In the genomic region with DNA sequence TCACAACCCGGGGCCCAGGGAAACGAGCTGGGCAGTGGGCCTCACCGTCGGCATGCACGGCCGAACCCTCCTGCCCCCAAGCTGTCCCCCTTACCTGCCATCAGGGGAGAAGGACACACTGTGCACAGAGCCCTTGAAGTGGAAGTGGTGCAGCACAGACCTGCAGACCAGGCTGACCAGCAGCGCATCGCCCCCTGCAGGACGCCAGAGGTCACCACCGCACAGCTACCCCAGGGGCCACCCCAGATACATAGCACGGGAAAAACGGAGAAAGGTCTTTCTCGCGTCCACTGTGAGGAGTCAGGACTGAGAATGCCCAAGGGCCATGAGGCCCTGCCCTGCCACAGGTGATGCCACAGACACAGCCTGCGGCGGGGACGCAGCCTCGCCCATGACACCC, we compare ENCODE assay signal across 8 cellular contexts.
A peak's percentile ranks its signal among the peaks of the same experiment; 100 is the strongest.
DNase-seq lines count a peak whose midpoint lies in the region; ATAC-seq, FAIRE-seq and TF ChIP-seq lines count a peak whose summit lies in the region.
"Not testable (repeated sequence)": the region's sequence is repeated elsewhere in the genome, so short reads cannot be mapped to it uniquely, and the experiment has no call there.

No MANE protein-coding gene starts in this region.

- H2BK20ac ChIP-seq in H9 (ENCODE audit: low read depth, low read length, poor library complexity, severe bottlenecking) = not testable (repeated sequence)

- TF ChIP-seq CTCF in A549 (IDR thresholded peaks at IDR 0.05); endothelial cell (IDR thresholded peaks at IDR 0.05; ENCODE audit: unreplicated experiment); HepG2 (CRISPR knock-in tag; IDR thresholded peaks at IDR 0.05); pancreas (IDR thresholded peaks at IDR 0.05): not testable (repeated sequence)
- TF ChIP-seq CTCF in H9 (conservative IDR thresholded peaks at IDR 0.05) = peak; percentile 46; the same call in 2 of the 3 replicates

- not testable (repeated sequence) for TF ChIP-seq EP300 in A549 (IDR thresholded peaks at IDR 0.05); HepG2 (IDR thresholded peaks at IDR 0.05; ENCODE audit: low read depth in 2 of 2, low read length in 2 of 2); HepG2 (CRISPR knock-in tag; IDR thresholded peaks at IDR 0.05; ENCODE audit: borderline replicate concordance)

- not testable (repeated sequence) for H2BK5ac ChIP-seq in H9 (ENCODE audit: insufficient read length, low read length)

- not testable (repeated sequence) for H3K4me1 ChIP-seq in A549; H9 (ENCODE audit: insufficient read depth, low read length); HepG2 (ENCODE audit: insufficient read depth, low read length); pancreas

- H3K79me2 ChIP-seq in H9 (ENCODE audit: insufficient read depth, low read length); HepG2 (ENCODE audit: insufficient read depth, low read length): not testable (repeated sequence)

- no CpG with 5 or more reads among the region's 18 CpGs for WGBS in A549 (ENCODE audit: missing lambda C conversion rate)
- WGBS in H9 (ENCODE audit: extremely low coverage, insufficient read length, low lambda C conversion rate) = no CpG with 5 or more reads among the region's 18 CpGs
- no CpG with 5 or more reads among the region's 18 CpGs for WGBS in HepG2 (ENCODE audit: low lambda C conversion rate)
- WGBS in pancreas, 2 donors = 69% methylated on average over 8 of the region's 18 CpGs; no CpG with 5 or more reads in 1 of the 2 donors

- H2BK120ac ChIP-seq in H9 (ENCODE audit: low read depth, low read length, poor library complexity, severe bottlenecking) = not testable (repeated sequence)

- TF ChIP-seq POLR2A in A549 (IDR thresholded peaks at IDR 0.05; ENCODE audit: low read length); HepG2 (IDR thresholded peaks at IDR 0.05; ENCODE audit: insufficient read depth in 1 of 2, low read depth in 2 of 2, low read length in 2 of 2): not testable (repeated sequence)

- H4K8ac ChIP-seq in H9 (replicated peaks; ENCODE audit: insufficient read length, low read depth, low read length) = not testable (repeated sequence)

- not testable (repeated sequence) for H4K91ac ChIP-seq in H9 (ENCODE audit: insufficient read length, low read depth, low read length)

- peak; percentile 72 to 90; a peak in 4 of 6 replicates for ATAC-seq in A549
- peak; percentile 81 for ATAC-seq in HepG2
- ATAC-seq in pancreas = peak in 3 of 4 donors; percentile 56 to 64 (median 62)
- peak; percentile 66 for ATAC-seq in stimulated activated effector memory CD8-positive, alpha-beta T cell treated with anti-CD3 and anti-CD28 coated beads, Interleukin-12 subunit alpha, Interleukin-12 subunit beta, amount 100 ng/mL, for 72 hours

- H3K9me3 Mint-ChIP-seq in H9; activated CD4-positive, alpha-beta T cell treated with anti-CD3 and anti-CD28 coated beads, Interleukin-2, amount 10 ng/mL, durations not matched to agents 24 days and 14 days; endothelial cell (ENCODE audit: unreplicated experiment); stimulated activated effector memory CD8-positive, alpha-beta T cell treated with anti-CD3 and anti-CD28 coated beads, Interleukin-12 subunit alpha, Interleukin-12 subunit beta, amount 100 ng/mL, for 72 hours: not testable (repeated sequence)

- not testable (repeated sequence) for H3K27me3 ChIP-seq in H9 (ENCODE audit: insufficient read depth, low read length); HepG2 (ENCODE audit: control insufficient read depth in 1 of 2, insufficient read depth in 2 of 2, low read length in 2 of 2); pancreas

- not testable (repeated sequence) for H3K9ac ChIP-seq in H9 (ENCODE audit: extremely low read depth, insufficient read length, low read length); HepG2 (ENCODE audit: insufficient read depth, low read depth, low read length)

- H3T11ph ChIP-seq in H9 (ENCODE audit: low read length) = not testable (repeated sequence)

- not testable (repeated sequence) for H3K18ac ChIP-seq in H9 (ENCODE audit: insufficient read length, low read depth, low read length)

- not testable (repeated sequence) for FAIRE-seq in A549 (lab: Jason Lieb, UNC); HepG2 (lab: Jason Lieb, UNC); pancreas (lab: Jason Lieb, UNC)

- H4K20me1 ChIP-seq in H9 (ENCODE audit: control insufficient read depth, insufficient read depth, insufficient read length); HepG2 (ENCODE audit: insufficient read depth, low read length): not testable (repeated sequence)

- H3K4me1 Mint-ChIP-seq in H9; activated CD4-positive, alpha-beta T cell treated with anti-CD3 and anti-CD28 coated beads, Interleukin-2, amount 10 ng/mL, durations not matched to agents 24 days and 14 days; endothelial cell (ENCODE audit: unreplicated experiment); stimulated activated effector memory CD8-positive, alpha-beta T cell treated with anti-CD3 and anti-CD28 coated beads, Interleukin-12 subunit alpha, Interleukin-12 subunit beta, amount 100 ng/mL, for 72 hours: not testable (repeated sequence)

- intact Hi-C loops in activated CD4-positive, alpha-beta T cell treated with anti-CD3 and anti-CD28 coated beads, Interleukin-2, amount 10 ng/mL, durations not matched to agents 24 days and 14 days (cut with micrococcal nuclease); HepG2 (cut with micrococcal nuclease; ENCODE audit: unreplicated experiment); pancreas (cut with DNase I): not testable (repeated sequence)

- not testable (repeated sequence) for H2AK5ac ChIP-seq in H9 (ENCODE audit: insufficient read length, low read length)

- H3K36me3 ChIP-seq in HepG2 (replicated peaks in 1 of 2; ENCODE audit: control insufficient read depth in 1 of 2, insufficient read depth in 2 of 2, low read length in 2 of 2); pancreas: not testable (repeated sequence)

- H3K4ac ChIP-seq in H9 (ENCODE audit: low read depth, low read length) = not testable (repeated sequence)

- in situ Hi-C loops in HepG2 (cut with HindIII; ENCODE audit: extremely low pct_ligation_motif_present, low pct_unique_long_range_greater_than_20kb) = not testable (repeated sequence)

- POLR2A ChIA-PET in A549 (lab: Yijun Ruan, JAX); HepG2 (lab: Yijun Ruan, JAX): not testable (repeated sequence)

- H3K4me3 ChIP-seq in A549; HepG2 (replicated peaks in 1 of 3; ENCODE audit: insufficient read depth in 1 of 3, low read depth in 2 of 3, low read length in 3 of 3); pancreas: not testable (repeated sequence)

- H3K36me3 Mint-ChIP-seq in H9 (ENCODE audit: insufficient read depth in 1 of 3, low read depth in 3 of 3); activated CD4-positive, alpha-beta T cell treated with anti-CD3 and anti-CD28 coated beads, Interleukin-2, amount 10 ng/mL, durations not matched to agents 24 days and 14 days (ENCODE audit: low read depth); endothelial cell (ENCODE audit: low read depth, unreplicated experiment); stimulated activated effector memory CD8-positive, alpha-beta T cell treated with anti-CD3 and anti-CD28 coated beads, Interleukin-12 subunit alpha, Interleukin-12 subunit beta, amount 100 ng/mL, for 72 hours: not testable (repeated sequence)

- not testable (repeated sequence) for H3K27ac ChIP-seq in A549; H9 (ENCODE audit: insufficient read length, low read depth, low read length); HepG2 (ENCODE audit: extremely low read length, insufficient read depth, low read length); pancreas

- H3K4me2 ChIP-seq in A549; H9 (ENCODE audit: insufficient read depth, insufficient read length, low read length); HepG2 (ENCODE audit: low read depth, low read length): not testable (repeated sequence)

- not testable (repeated sequence) for H3K79me1 ChIP-seq in H9 (ENCODE audit: insufficient read depth, low read depth, low read length, poor library complexity, severe bottlenecking)

- H3K23me2 ChIP-seq in H9 (ENCODE audit: insufficient read length, low read depth, low read length, poor library complexity, severe bottlenecking) = not testable (repeated sequence)

- not testable (repeated sequence) for H3K9me3 ChIP-seq in A549; H9 (ENCODE audit: control insufficient read depth, low read depth, low read length); HepG2 (ENCODE audit: low read length); pancreas

- H3K4me3 Mint-ChIP-seq in H9; activated CD4-positive, alpha-beta T cell treated with anti-CD3 and anti-CD28 coated beads, Interleukin-2, amount 10 ng/mL, durations not matched to agents 24 days and 14 days; endothelial cell (ENCODE audit: unreplicated experiment); stimulated activated effector memory CD8-positive, alpha-beta T cell treated with anti-CD3 and anti-CD28 coated beads, Interleukin-12 subunit alpha, Interleukin-12 subunit beta, amount 100 ng/mL, for 72 hours: not testable (repeated sequence)

- H2AFZ ChIP-seq in H9 (ENCODE audit: low read length); HepG2 (ENCODE audit: low read length): not testable (repeated sequence)

- not testable (repeated sequence) for H2BK15ac ChIP-seq in H9 (ENCODE audit: low read depth, low read length)

- H3K56ac ChIP-seq in H9 (ENCODE audit: insufficient read length, low read depth, low read length) = not testable (repeated sequence)

- not testable (repeated sequence) for H2BK12ac ChIP-seq in H9 (ENCODE audit: insufficient read length, low read depth, low read length)

- BruUV-seq in HepG2 (replicated peaks; lab: Mats Ljungman, UMichigan) = not testable (repeated sequence)

- H4K5ac ChIP-seq in H9 (ENCODE audit: insufficient read length, low read depth, low read length) = not testable (repeated sequence)

- not testable (repeated sequence) for H3K14ac ChIP-seq in H9 (ENCODE audit: insufficient read depth, low read length)

- DNase-seq in A549 (ENCODE audit: low read depth in 1 of 2, low spot score in 1 of 2); H9; HepG2 (ENCODE audit: low spot score); stimulated activated effector memory CD8-positive, alpha-beta T cell treated with anti-CD3 and anti-CD28 coated beads, Interleukin-12 subunit alpha, Interleukin-12 subunit beta, amount 100 ng/mL, for 72 hours (ENCODE audit: low spot score in 2 of 2): not testable (repeated sequence)
- peak; percentile 75 for DNase-seq in activated CD4-positive, alpha-beta T cell treated with anti-CD3 and anti-CD28 coated beads, Interleukin-2, amount 10 ng/mL, durations not matched to agents 24 days and 14 days
- DNase-seq in activated naive CD4-positive, alpha-beta T cell treated with anti-CD3 and anti-CD28 coated beads, Interleukin-2, amount 50 U/mL, for 16 hours = peak; percentile 17
- DNase-seq in endothelial cell (ENCODE audit: low spot score) (peak; percentile 15), pancreas (peak in 3 of 6 donors; percentile 7 to 33 (median 9))

- not testable (repeated sequence) for H3K27me3 Mint-ChIP-seq in H9 (ENCODE audit: low read depth); activated CD4-positive, alpha-beta T cell treated with anti-CD3 and anti-CD28 coated beads, Interleukin-2, amount 10 ng/mL, durations not matched to agents 24 days and 14 days; endothelial cell (ENCODE audit: unreplicated experiment)

- TF ChIP-seq RAD21 in A549 (conservative IDR thresholded peaks at IDR 0.05 in 1 of 2, IDR thresholded peaks at IDR 0.05 in 1 of 2); HepG2 (CRISPR knock-in tag; IDR thresholded peaks at IDR 0.05): not testable (repeated sequence)

- H3K23ac ChIP-seq in H9 (ENCODE audit: insufficient read length, low read depth, low read length) = not testable (repeated sequence)

- not testable (repeated sequence) for H3K27ac Mint-ChIP-seq in H9; activated CD4-positive, alpha-beta T cell treated with anti-CD3 and anti-CD28 coated beads, Interleukin-2, amount 10 ng/mL, durations not matched to agents 24 days and 14 days; endothelial cell (ENCODE audit: unreplicated experiment); stimulated activated effector memory CD8-positive, alpha-beta T cell treated with anti-CD3 and anti-CD28 coated beads, Interleukin-12 subunit alpha, Interleukin-12 subunit beta, amount 100 ng/mL, for 72 hours

- CTCF ChIA-PET in A549 (lab: Yijun Ruan, JAX); HepG2 (lab: Yijun Ruan, JAX; ENCODE audit: low intra/inter-chr PET ratio, low total read pairs): not testable (repeated sequence)
